1 cellular context compared by ENCODE assay signal in the genomic region with DNA sequence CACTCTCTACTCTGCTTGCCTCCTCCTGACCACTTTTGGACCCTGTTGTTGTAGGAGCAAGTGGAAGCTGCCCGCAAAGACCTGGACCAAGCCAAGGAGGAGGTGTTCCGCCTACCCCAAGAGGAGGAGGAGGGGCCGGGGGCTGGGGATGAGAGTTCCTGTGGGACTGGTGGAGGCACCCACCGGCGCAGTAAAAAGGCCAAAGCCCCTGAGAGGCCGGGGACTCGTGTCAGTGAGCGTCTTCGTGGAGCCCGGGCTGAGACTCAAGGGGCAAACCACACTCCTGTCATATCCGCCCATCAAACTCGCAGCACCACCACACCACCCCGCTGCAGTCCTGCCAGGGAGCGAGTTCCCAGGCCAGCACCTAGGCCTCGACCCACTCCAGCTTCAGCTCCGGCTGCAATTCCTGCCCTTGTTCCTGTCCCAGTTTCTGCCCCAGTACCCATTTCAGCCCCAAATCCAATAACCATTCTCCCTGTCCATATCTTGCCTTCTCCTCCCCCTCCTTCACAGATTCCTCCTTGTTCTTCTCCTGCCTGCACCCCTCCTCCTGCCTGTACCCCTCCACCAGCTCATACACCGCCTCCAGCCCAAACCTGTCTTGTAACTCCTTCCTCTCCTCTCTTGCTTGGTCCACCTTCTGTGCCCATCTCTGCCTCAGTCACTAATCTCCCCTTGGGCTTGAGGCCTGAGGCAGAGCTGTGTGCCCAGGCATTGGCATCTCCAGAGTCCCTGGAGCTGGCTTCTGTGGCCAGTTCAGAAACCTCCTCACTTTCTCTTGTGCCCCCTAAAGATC.
TF ChIP-seq lines count a peak whose summit lies in the region.

No MANE protein-coding gene starts in this region.

TF ChIP-seq in HEK293T, 16 proteins besides CTCF, POLR2A, EP300 and RAD21:
- TF ChIP-seq ZNF384 (IDR thresholded peaks at IDR 0.05) (no peak), FOXK2 (IDR thresholded peaks at IDR 0.05) (no peak), BHLHE40 (IDR thresholded peaks at IDR 0.05; ENCODE audit: borderline replicate concordance) (no peak), CTBP1 (IDR thresholded peaks at IDR 0.05; ENCODE audit: borderline replicate concordance) (no peak), TARDBP (IDR thresholded peaks at IDR 0.05) (no peak), ARNT (IDR thresholded peaks at IDR 0.05) (no peak), NFRKB (IDR thresholded peaks at IDR 0.05) (no peak), SUZ12 (IDR thresholded peaks at IDR 0.05) (no peak), FOXA1 (IDR thresholded peaks at IDR 0.05) (no peak), FOXM1 (IDR thresholded peaks at IDR 0.05; ENCODE audit: borderline replicate concordance) (no peak), L3MBTL2 (conservative IDR thresholded peaks at IDR 0.05) (no peak), LEF1 (IDR thresholded peaks at IDR 0.05; ENCODE audit: borderline replicate concordance) (no peak), SP1 (IDR thresholded peaks at IDR 0.05) (no peak), ELF4 (IDR thresholded peaks at IDR 0.05) (no peak), HDGF (IDR thresholded peaks at IDR 0.05; ENCODE audit: borderline replicate concordance) (no peak)
- TF ChIP-seq, protein P1, sequence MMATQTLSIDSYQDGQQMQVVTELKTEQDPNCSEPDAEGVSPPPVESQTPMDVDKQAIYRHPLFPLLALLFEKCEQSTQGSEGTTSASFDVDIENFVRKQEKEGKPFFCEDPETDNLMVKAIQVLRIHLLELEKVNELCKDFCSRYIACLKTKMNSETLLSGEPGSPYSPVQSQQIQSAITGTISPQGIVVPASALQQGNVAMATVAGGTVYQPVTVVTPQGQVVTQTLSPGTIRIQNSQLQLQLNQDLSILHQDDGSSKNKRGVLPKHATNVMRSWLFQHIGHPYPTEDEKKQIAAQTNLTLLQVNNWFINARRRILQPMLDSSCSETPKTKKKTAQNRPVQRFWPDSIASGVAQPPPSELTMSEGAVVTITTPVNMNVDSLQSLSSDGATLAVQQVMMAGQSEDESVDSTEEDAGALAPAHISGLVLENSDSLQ (IDR thresholded peaks at IDR 0.05), result no peak
